1 cellular context compared by ENCODE assay signal in genomic region chr2:12719400-12720104, GRCh38.
TF ChIP-seq lines count a peak whose summit lies in the region.

No MANE protein-coding gene starts in this region.

TF ChIP-seq in K562, 482 proteins besides CTCF, POLR2A, EP300 and RAD21 (continued from another document):
- TF ChIP-seq CEBPB (tag; IDR thresholded peaks at IDR 0.05) (peak; percentile 94), NR2C2 (CRISPR knock-in tag; IDR thresholded peaks at IDR 0.05) (no peak), NR2C2 (tag; IDR thresholded peaks at IDR 0.05) (no peak), ZNF316 (IDR thresholded peaks at IDR 0.05) (peak; percentile 81), ZNF23 (CRISPR knock-in tag; IDR thresholded peaks at IDR 0.05) (no peak), SMAD2 (IDR thresholded peaks at IDR 0.05; ENCODE audit: low read depth, low read length) (no peak), CEBPG (CRISPR knock-in tag; IDR thresholded peaks at IDR 0.05) (peak; percentile 67; the same call in 1 of the 2 replicates), CEBPG (tag; conservative IDR thresholded peaks at IDR 0.05 in 1 of 2, IDR thresholded peaks at IDR 0.05 in 1 of 2) (peak; percentile 81 to 95), RFX1 (IDR thresholded peaks at IDR 0.05) (no peak), MEIS2 (IDR thresholded peaks at IDR 0.05; ENCODE audit: partially characterized antibody) (peak; percentile 9), NR4A1 (CRISPR knock-in tag; IDR thresholded peaks at IDR 0.05) (no peak), NR4A1 (tag; IDR thresholded peaks at IDR 0.05) (no peak), C11orf30 (IDR thresholded peaks at IDR 0.05; ENCODE audit: low read depth) (peak; percentile 24; the same call in 1 of the 2 replicates)
